In genomic region chrX:46735625-46736024, GRCh38 we compare ENCODE assay signal across 27 cellular contexts. TPM values are rescaled to one million over a fixed set of nuclear protein-coding genes. Genes with fewer than 3 reads are reported as not detected.
DNase-seq lines count a peak whose midpoint lies in the region; ATAC-seq, FAIRE-seq and TF ChIP-seq lines count a peak whose summit lies in the region.
"Had no signal": no experiment of that assay in that cellular context is flagged by ENCODE, and none has a peak within 500 bp of the region (broad histone marks: within the 10 kb centered on the region; RNA-seq: fewer than 3 reads in every experiment).

No MANE protein-coding gene starts in this region.

- no peaks in the 10 kb centered on the region for H4K20me1 ChIP-seq in HepG2 (ENCODE audit: insufficient read depth, low read length)
- H4K20me1 ChIP-seq: BLaER1 had no signal

- in situ Hi-C loops in HepG2 (cut with HindIII; ENCODE audit: extremely low pct_ligation_motif_present, low pct_unique_long_range_greater_than_20kb): no loop called here

- TF ChIP-seq CTCF in HepG2 (CRISPR knock-in tag; IDR thresholded peaks at IDR 0.05) (no peak), right lobe of liver (IDR thresholded peaks at IDR 0.05) (no peak), HEK293 (tag by site-specific recombination; IDR thresholded peaks at IDR 0.05) (no peak), WTC11 (IDR thresholded peaks at IDR 0.05) (no peak)

- CTCF ChIA-PET in HepG2 (lab: Yijun Ruan, JAX; ENCODE audit: low intra/inter-chr PET ratio, low total read pairs) (no interaction called here), HEK293 (lab: Yijun Ruan, JAX) (no interaction called here), WTC11 (lab: Charles Lee) (no interaction called here)

- H3K27me3 ChIP-seq in HepG2 (ENCODE audit: control insufficient read depth in 1 of 2, insufficient read depth in 2 of 2, low read length in 2 of 2): no peaks in the 10 kb centered on the region
- no peaks in the 10 kb centered on the region for H3K27me3 ChIP-seq in right lobe of liver
- H3K27me3 ChIP-seq: BE2C, BLaER1 had no signal

- peaks cover 4% of the 10 kb centered on the region for H3K79me2 ChIP-seq in HepG2 (ENCODE audit: insufficient read depth, low read length)

- no peak overlapping the region for H2AFZ ChIP-seq in HepG2 (ENCODE audit: low read length)

- no peak overlapping the region for H3K9ac ChIP-seq in HepG2 (ENCODE audit: insufficient read depth, low read depth, low read length)
- H3K9ac ChIP-seq: BLaER1 had no signal

- no peak for FAIRE-seq in HepG2 (lab: Jason Lieb, UNC)
- FAIRE-seq: A204.1, GM12891, GM19239 had no signal

- no peak for TF ChIP-seq RAD21 in HepG2 (CRISPR knock-in tag; IDR thresholded peaks at IDR 0.05)

- intact Hi-C loops in HepG2 (cut with micrococcal nuclease; ENCODE audit: unreplicated experiment): no loop called here
- intact Hi-C loops in right lobe of liver (cut with DNase I): no loop called here

- peaks cover 38% of the 10 kb centered on the region for H3K9me3 Mint-ChIP-seq in WTC11
- peaks cover 25% of the 10 kb centered on the region for H3K9me3 Mint-ChIP-seq in activated naive CD8-positive, alpha-beta T cell treated with anti-CD3 and anti-CD28 coated beads for 36 hours

- H3K27ac Mint-ChIP-seq in WTC11: no peak overlapping the region
- no peak overlapping the region for H3K27ac Mint-ChIP-seq in activated naive CD8-positive, alpha-beta T cell treated with anti-CD3 and anti-CD28 coated beads for 36 hours
- H3K27ac Mint-ChIP-seq: CD14-positive monocyte; CD4-positive, alpha-beta memory T cell; CD8-positive, alpha-beta memory T cell had no signal

- no peaks in the 10 kb centered on the region for H3K27me3 Mint-ChIP-seq in WTC11 (ENCODE audit: low read depth)
- H3K27me3 Mint-ChIP-seq in activated naive CD8-positive, alpha-beta T cell treated with anti-CD3 and anti-CD28 coated beads for 36 hours: no peaks in the 10 kb centered on the region
- H3K27me3 Mint-ChIP-seq: CD4-positive, alpha-beta memory T cell; CD4-positive, CD25-positive, alpha-beta regulatory T cell had no signal

- H3K4me2 ChIP-seq in HepG2 (ENCODE audit: low read depth, low read length): no peak overlapping the region
- H3K4me2 ChIP-seq: BLaER1 had no signal

- 0 out of 2 replicates have a peak, but pooled peaks cover 2% of the 10 kb centered on the region for H3K4me1 Mint-ChIP-seq in WTC11
- H3K4me1 Mint-ChIP-seq in activated naive CD8-positive, alpha-beta T cell treated with anti-CD3 and anti-CD28 coated beads for 36 hours: peaks cover 12% of the 10 kb centered on the region
- H3K4me1 Mint-ChIP-seq: CD4-positive, alpha-beta memory T cell; CD4-positive, CD25-positive, alpha-beta regulatory T cell; CD8-positive, alpha-beta memory T cell had no signal

- TF ChIP-seq EP300 in HepG2 (IDR thresholded peaks at IDR 0.05; ENCODE audit: low read depth in 2 of 2, low read length in 2 of 2): no peak
- no peak for TF ChIP-seq EP300 in HepG2 (CRISPR knock-in tag; IDR thresholded peaks at IDR 0.05; ENCODE audit: borderline replicate concordance)

- ATAC-seq in HepG2 (no peak), right lobe of liver (no peak), WTC11 (no peak), HG03108 (IDR thresholded peaks at IDR 0.05; ENCODE audit: unreplicated experiment) (no peak), HG02852 (IDR thresholded peaks at IDR 0.05; ENCODE audit: unreplicated experiment) (no peak)

- H3K4me1 ChIP-seq in HepG2 (ENCODE audit: insufficient read depth, low read length) (peaks cover 9% of the 10 kb centered on the region; the same call in 1 of the 2 replicates), right lobe of liver (no peaks in the 10 kb centered on the region), HEK293 (ENCODE audit: control insufficient read depth, insufficient read depth, low read length) (no peaks in the 10 kb centered on the region)
- H3K4me1 ChIP-seq: BE2C, BLaER1 had no signal

- peaks cover 43% of the 10 kb centered on the region for H3K36me3 Mint-ChIP-seq in WTC11
- H3K36me3 Mint-ChIP-seq in activated naive CD8-positive, alpha-beta T cell treated with anti-CD3 and anti-CD28 coated beads for 36 hours: peaks cover 35% of the 10 kb centered on the region
- H3K36me3 Mint-ChIP-seq: CD14-positive monocyte; CD4-positive, CD25-positive, alpha-beta regulatory T cell had no signal

- H3K4me3 ChIP-seq in HepG2 (replicated peaks in 1 of 3; ENCODE audit: insufficient read depth in 1 of 3, low read depth in 2 of 3, low read length in 3 of 3): no peak overlapping the region
- no peak overlapping the region for H3K4me3 ChIP-seq in right lobe of liver
- H3K4me3 ChIP-seq in HEK293 (ENCODE audit: low read depth, low read length): no peak overlapping the region
- H3K4me3 ChIP-seq: BLaER1 had no signal

- TF ChIP-seq POLR2A in HepG2 (IDR thresholded peaks at IDR 0.05; ENCODE audit: insufficient read depth in 1 of 2, low read depth in 2 of 2, low read length in 2 of 2) (no peak), right lobe of liver (IDR thresholded peaks at IDR 0.05) (no peak)

- POLR2A ChIA-PET in HepG2 (lab: Yijun Ruan, JAX): no interaction called here
- POLR2A ChIA-PET in HEK293 (lab: Yijun Ruan, JAX): no interaction called here
- POLR2A ChIA-PET in WTC11 (lab: Charles Lee): no interaction called here

- 96% methylated on average over 2 of the region's 2 CpGs for WGBS in HepG2 (ENCODE audit: low lambda C conversion rate)
- 39% methylated on average over 2 of the region's 2 CpGs for WGBS in right lobe of liver (ENCODE audit: insufficient coverage, low coverage, low lambda C conversion rate, missing lambda C conversion rate)

- no TSS peak for BruUV-seq in HepG2 (replicated peaks; lab: Mats Ljungman, UMichigan)

- no peak overlapping the region for H3K4me3 Mint-ChIP-seq in WTC11
- no peak overlapping the region for H3K4me3 Mint-ChIP-seq in activated naive CD8-positive, alpha-beta T cell treated with anti-CD3 and anti-CD28 coated beads for 36 hours
- H3K4me3 Mint-ChIP-seq: CD14-positive monocyte; CD4-positive, alpha-beta memory T cell; CD4-positive, CD25-positive, alpha-beta regulatory T cell; CD8-positive, alpha-beta memory T cell had no signal

- no peaks in the 10 kb centered on the region for H3K36me3 ChIP-seq in HepG2 (replicated peaks in 1 of 2; ENCODE audit: control insufficient read depth in 1 of 2, insufficient read depth in 2 of 2, low read length in 2 of 2)
- H3K36me3 ChIP-seq in right lobe of liver: no peaks in the 10 kb centered on the region
- H3K36me3 ChIP-seq in HEK293 (ENCODE audit: control insufficient read depth in 2 of 2, insufficient read depth in 1 of 2, low read length in 2 of 2): no peaks in the 10 kb centered on the region
- H3K36me3 ChIP-seq: BE2C, BLaER1 had no signal

- H3K27ac ChIP-seq in HepG2 (ENCODE audit: extremely low read length, insufficient read depth, low read length): no peak overlapping the region
- H3K27ac ChIP-seq in right lobe of liver: no peak overlapping the region
- no peak overlapping the region for H3K27ac ChIP-seq in HEK293 (ENCODE audit: extremely low read depth, low read depth, low read length)
- H3K27ac ChIP-seq: BLaER1 had no signal

- DNase-seq in HepG2 (ENCODE audit: low spot score) (no peak), right lobe of liver (no peak), OCI-M1 (lab: John Stamatoyannopoulos, UW) (peak; percentile 5), WTC11 (ENCODE audit: low spot score) (no peak)
- no peak for DNase-seq in activated naive CD8-positive, alpha-beta T cell treated with anti-CD3 and anti-CD28 coated beads for 36 hours
- DNase-seq: 8988T; ACHN; BE2C; C1 segment of cervical spinal cord; CD4-positive, alpha-beta memory T cell; CD4-positive, CD25-positive, alpha-beta regulatory T cell; CD8-positive, alpha-beta memory T cell; COR-L47; DMS 273 treated with DMSO at 0.1 percent for 48 hours; DMS153; DMS79; DND-41; EL; GDM1 had no signal

- peaks cover 8% of the 10 kb centered on the region for H3K9me3 ChIP-seq in HepG2 (ENCODE audit: low read length)
- H3K9me3 ChIP-seq in right lobe of liver: no peaks in the 10 kb centered on the region
- peaks cover 9% of the 10 kb centered on the region for H3K9me3 ChIP-seq in HEK293 (ENCODE audit: control insufficient read depth, insufficient read depth, low read depth, low read length)
- H3K9me3 ChIP-seq: BE2C had no signal

TF ChIP-seq in HepG2, 621 proteins besides CTCF, POLR2A, EP300 and RAD21:
- TF ChIP-seq TAF15 (IDR thresholded peaks at IDR 0.05; ENCODE audit: low read depth, low read length, poor library complexity, severe bottlenecking) (no peak), ZNF317 (CRISPR knock-in tag; IDR thresholded peaks at IDR 0.05) (peak; percentile 95)

TF ChIP-seq in HEK293, 187 proteins besides CTCF, POLR2A, EP300 and RAD21 (continues in another document):
- TF ChIP-seq ZNF558 (tag by site-specific recombination; IDR thresholded peaks at IDR 0.05): peak; percentile 49; the same call in 1 of the 2 replicates

TF ChIP-seq in WTC11, 78 proteins besides CTCF, POLR2A, EP300 and RAD21:
- TF ChIP-seq FOXJ3 (CRISPR knock-in tag; IDR thresholded peaks at IDR 0.05; ENCODE audit: borderline replicate concordance) (no peak), ZNF317 (CRISPR knock-in tag; IDR thresholded peaks at IDR 0.05; ENCODE audit: borderline replicate concordance, low read depth) (peak; percentile 56; the same call in 1 of the 2 replicates)

RNA-seq across cellular contexts. Expression of gene SLC9A7, which starts 23.3 kb away (rescaled TPM):
- total RNA-seq in HepG2 (2016; rRNA removed; fragmentation: Illumina TruSeq; extraction: Trizol) (5.4 and 7.2 TPM in 2 replicates), right lobe of liver (1 to 10 TPM; 5.7 to 9.0 (median 6.4) TPM), WTC11 (2021) (16.2 to 18.4 TPM (median 18.0 TPM) in 3 replicates)
- 2.0 and 3.5 TPM in 2 replicates for total RNA-seq in HepG2 (2016; cell fraction: cytosol; rRNA removed; fragmentation: Illumina TruSeq; extraction: Trizol; ENCODE audit: low read depth)
- total RNA-seq in HepG2 (2016; cell fraction: insoluble cytoplasmic fraction; rRNA removed; fragmentation: Illumina TruSeq; extraction: Trizol): 3.9 and 7.8 TPM in 2 replicates
- 3.7 and 4.7 TPM in 2 replicates for total RNA-seq in HepG2 (2016; cell fraction: membrane; rRNA removed; fragmentation: Illumina TruSeq; extraction: Trizol)
- 6.6 and 8.3 TPM in 2 replicates for total RNA-seq in HepG2 (2016; cell fraction: nucleus; rRNA removed; fragmentation: Illumina TruSeq; extraction: Trizol)
- polyA plus RNA-seq in HepG2 (2011; rRNA removed): 5.5 and 5.8 TPM in 2 replicates
- 4.7 and 5.0 TPM in 2 replicates for polyA plus RNA-seq in HepG2 (2011; cell fraction: cytosol; rRNA removed)
- 5.6 and 6.1 TPM in 2 replicates for polyA plus RNA-seq in HepG2 (2011; cell fraction: nucleus; rRNA removed)
- 1.5 and 1.6 TPM in 2 replicates for polyA plus RNA-seq in HepG2 (2012)
- 0.59 and 0.72 TPM in 2 replicates for polyA plus RNA-seq in HepG2 (2016; cell fraction: cytosol; fragmentation: Illumina TruSeq; extraction: Trizol; ENCODE audit: low read depth)
- 1.6 and 2.0 TPM in 2 replicates for polyA plus RNA-seq in HepG2 (2016; cell fraction: insoluble cytoplasmic fraction; fragmentation: Illumina TruSeq; extraction: Trizol; ENCODE audit: low read depth)
- 1.5 and 1.6 TPM in 2 replicates for polyA plus RNA-seq in HepG2 (2016; cell fraction: membrane; fragmentation: Illumina TruSeq; extraction: Trizol; ENCODE audit: low read depth)
- 6.6 and 9.9 TPM in 2 replicates for polyA plus RNA-seq in HepG2 (2016; cell fraction: nucleus; fragmentation: Illumina TruSeq; extraction: Trizol; ENCODE audit: insufficient read depth, low read depth)
- 6.5 and 21.6 TPM in 2 replicates for polyA minus RNA-seq in HepG2 (2011; rRNA and poly(A)+ RNA removed; ENCODE audit: low replicate concordance)
- polyA minus RNA-seq in HepG2 (2011; cell fraction: cytosol; rRNA and poly(A)+ RNA removed): 7.3 and 7.9 TPM in 2 replicates
- 5.7 and 6.4 TPM in 2 replicates for polyA minus RNA-seq in HepG2 (2011; cell fraction: nucleus; rRNA and poly(A)+ RNA removed)
- total RNA-seq in activated naive CD8-positive, alpha-beta T cell treated with anti-CD3 and anti-CD28 coated beads for 36 hours: 10 to 100 TPM; 11.5 to 12.4 TPM

Comparison
In these comparisons a context has a peak if more than half of its experiments do, and no peak if none do; other contexts are left out.
1. Of the 63 proteins assayed by ChIP-seq in both HepG2 and HEK293: peak only in HepG2: none; only in HEK293: SETDB1 and ZNF558; in both: none; in neither: 61.